ENCODE assay signal across 1 cellular context in genomic region chr2:72963423-72964145, GRCh38.
TF ChIP-seq lines count a peak whose summit lies in the region.

No MANE protein-coding gene starts in this region.

TF ChIP-seq in SK-N-SH treated with all-trans-retinoic acid at 6 μM for 48 hours, 23 proteins besides CTCF, POLR2A, EP300 and RAD21:
- TF ChIP-seq OSR1 (CRISPR knock-in tag; IDR thresholded peaks at IDR 0.05) (no peak), GLIS3 (CRISPR knock-in tag; IDR thresholded peaks at IDR 0.05) (no peak), ZC3H10 (CRISPR knock-in tag; IDR thresholded peaks at IDR 0.05) (no peak), ISL1 (CRISPR knock-in tag; IDR thresholded peaks at IDR 0.05) (no peak), SNAI2 (CRISPR knock-in tag; IDR thresholded peaks at IDR 0.05) (no peak), CREB5 (CRISPR knock-in tag; IDR thresholded peaks at IDR 0.05; ENCODE audit: low read depth) (no peak), ESRRG (CRISPR knock-in tag; IDR thresholded peaks at IDR 0.05) (no peak), CSRNP3 (CRISPR knock-in tag; IDR thresholded peaks at IDR 0.05) (no peak), POU6F1 (CRISPR knock-in tag; IDR thresholded peaks at IDR 0.05; ENCODE audit: borderline replicate concordance, low read depth) (no peak), RARB (CRISPR knock-in tag; IDR thresholded peaks at IDR 0.05) (no peak), ZNF565 (CRISPR knock-in tag; conservative IDR thresholded peaks at IDR 0.05; ENCODE audit: low read depth) (no peak)
TF ChIP-seq in SK-N-SH treated with all-trans-retinoic acid at 6 μM for 48 hours: peak in this region for 0.
